Comparison of ENCODE assay signal across 8 cellular contexts in genomic region chr15:69452702-69453513, GRCh38. TPM values are rescaled to one million over a fixed set of nuclear protein-coding genes. Genes with fewer than 3 reads are reported as not detected.
DNase-seq lines count a peak whose midpoint lies in the region; ATAC-seq and TF ChIP-seq lines count a peak whose summit lies in the region.

Gene RPLP1 (plus strand): TSS chr15:69452818. CDS start chr15:69452949, 131 bp downstream.

- peak within 1 kb of the TSS; percentile 99 for H3K27ac Mint-ChIP-seq in activated CD4-positive, alpha-beta T cell treated with anti-CD3 and anti-CD28 coated beads for 36 hours

- no peak for TF ChIP-seq CTCF in AG09319 (IDR thresholded peaks at IDR 0.05; ENCODE audit: low read depth, low read length)
- TF ChIP-seq CTCF in choroid plexus epithelial cell (conservative IDR thresholded peaks at IDR 0.05; ENCODE audit: low read depth, low read length), result no peak

- ATAC-seq in GM19025 (IDR thresholded peaks at IDR 0.05; ENCODE audit: low read depth, unreplicated experiment) (peak; percentile 66), HG03342 (IDR thresholded peaks at IDR 0.05; ENCODE audit: unreplicated experiment) (peak; percentile 81)
- ATAC-seq in activated CD4-positive, alpha-beta T cell treated with anti-CD3 and anti-CD28 coated beads for 36 hours, result peak; percentile 94

- DNase-seq in AG09319 (ENCODE audit: extremely low read depth, low read depth) (peak; percentile 90), NCI-H510A (lab: John Stamatoyannopoulos, UW) (peak; percentile 76), choroid plexus epithelial cell (ENCODE audit: low read depth) (peak; percentile 98), kidney glomerular epithelial cell (lab: John Stamatoyannopoulos, UW) (peak; percentile 86)
- peak; percentile 97 for DNase-seq in activated CD4-positive, alpha-beta T cell treated with anti-CD3 and anti-CD28 coated beads for 36 hours
- DNase-seq in stimulated activated CD4-positive, alpha-beta T cell treated with anti-CD3 and anti-CD28 coated beads, Interleukin-1b, Interleukin-23, amount 100 ng/mL, for 1 hour (ENCODE audit: low read depth in 2 of 2), result peak; percentile 84 to 93

- peaks cover 24% of the 10 kb centered on the region for H3K4me1 Mint-ChIP-seq in activated CD4-positive, alpha-beta T cell treated with anti-CD3 and anti-CD28 coated beads for 36 hours

- H3K27me3 Mint-ChIP-seq in activated CD4-positive, alpha-beta T cell treated with anti-CD3 and anti-CD28 coated beads for 36 hours, result no peaks in the 10 kb centered on the region

- POLR2A ChIA-PET in activated CD4-positive, alpha-beta T cell treated with anti-CD3 and anti-CD28 coated beads for 36 hours (lab: Charles Lee), result interaction anchor here (0.5 to 4.1 kb wide), 6 partner anchors 10 to 292 kb away, joined by 3 to 43 read pairs (median 22); partner anchors contain the start of genes GLCE and KIF23

- CTCF ChIA-PET in activated CD4-positive, alpha-beta T cell treated with anti-CD3 and anti-CD28 coated beads for 36 hours (lab: Charles Lee), result interaction anchor here (0.6 to 3.5 kb wide), 6 partner anchors 10 to 393 kb away, joined by 3 to 41 read pairs (median 6); no protein-coding TSS in a partner anchor

- H3K4me3 Mint-ChIP-seq in activated CD4-positive, alpha-beta T cell treated with anti-CD3 and anti-CD28 coated beads for 36 hours, result peak within 1 kb of the TSS; percentile 91

- intact Hi-C loops in activated CD4-positive, alpha-beta T cell treated with anti-CD3 and anti-CD28 coated beads for 36 hours (cut with DNase I, micrococcal nuclease), result loop anchor here (1.0 to 5.0 kb wide), 9 partner anchors 9 to 1309 kb away; partner anchors contain the start of genes GLCE (in 2 of the 2), KIF23 (in 2 of the 2), FEM1B (in 1 of the 2) and UACA (in 1 of the 2)

- no peaks in the 10 kb centered on the region for H3K9me3 Mint-ChIP-seq in activated CD4-positive, alpha-beta T cell treated with anti-CD3 and anti-CD28 coated beads for 36 hours (ENCODE audit: low read depth)

- peak within 1 kb of the TSS; percentile 75 for H3K4me3 ChIP-seq in choroid plexus epithelial cell (ENCODE audit: low read depth, low read length)

- peaks cover 57% of the 10 kb centered on the region for H3K36me3 Mint-ChIP-seq in activated CD4-positive, alpha-beta T cell treated with anti-CD3 and anti-CD28 coated beads for 36 hours (ENCODE audit: low read depth)

RNA-seq across cellular contexts. Expression of gene RPLP1, which starts in this region (rescaled TPM):
- 1,000 to 10,000 TPM; 1,576 to 2,330 TPM for total RNA-seq in activated CD4-positive, alpha-beta T cell treated with anti-CD3 and anti-CD28 coated beads for 36 hours

Comparison
In these comparisons a context has a peak if more than half of its experiments do, and no peak if none do; other contexts are left out.
1. Peak in every context shown above with its lines: DNase-seq, ATAC-seq and H3K4me3 ChIP-seq.